In the genomic region with DNA sequence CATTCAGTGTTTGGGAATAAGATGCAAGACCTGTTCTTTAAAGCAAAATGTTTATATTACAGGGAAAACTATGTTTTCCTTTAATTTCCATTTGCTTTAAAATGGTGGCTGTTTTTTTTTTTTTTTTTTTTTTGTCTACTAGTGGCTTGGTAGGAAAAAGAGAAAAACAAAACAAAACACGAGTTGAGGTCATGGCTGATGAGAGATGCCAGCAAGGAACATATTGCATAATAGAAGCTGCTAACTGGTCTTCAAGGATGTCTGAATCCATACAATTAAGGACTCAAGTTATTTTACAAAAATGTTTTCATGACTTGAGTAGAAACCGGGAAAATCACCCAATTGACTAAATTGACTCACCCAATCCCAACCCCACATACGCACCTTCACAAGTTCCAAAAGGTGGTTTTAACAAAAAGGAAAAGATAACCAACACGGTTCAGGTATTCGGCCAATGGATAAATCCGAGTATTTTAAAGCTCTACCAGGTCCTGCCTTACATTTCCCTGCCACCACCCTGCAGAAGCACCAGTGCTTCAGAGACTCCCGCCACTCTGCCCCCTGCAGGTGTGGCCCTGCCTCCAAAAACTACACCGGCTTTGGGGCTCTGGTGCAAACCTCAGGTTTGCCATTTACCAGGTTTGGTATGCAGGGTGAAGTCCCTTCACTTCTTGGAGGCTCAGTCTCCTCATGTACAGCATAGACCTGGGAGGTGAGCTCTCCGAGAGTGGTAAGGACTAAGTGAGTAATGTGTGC, we compare ENCODE assay signal across 11 cellular contexts. TPM values are rescaled to one million over a fixed set of nuclear protein-coding genes. Genes with fewer than 3 reads are reported as not detected.
DNase-seq lines count a peak whose midpoint lies in the region; ATAC-seq and TF ChIP-seq lines count a peak whose summit lies in the region.
"Had no signal": no experiment of that assay in that cellular context is flagged by ENCODE, and none has a peak within 500 bp of the region (broad histone marks: within the 10 kb centered on the region; RNA-seq: fewer than 3 reads in every experiment).

No MANE protein-coding gene starts in this region.

- TF ChIP-seq CTCF in BE2C (IDR thresholded peaks at IDR 0.05; ENCODE audit: low read depth, low read length) = peak; percentile 31; the same call in 1 of the 2 replicates
- peak; percentile 48 for TF ChIP-seq CTCF in GM12864 (IDR thresholded peaks at IDR 0.05; ENCODE audit: low read depth, low read length, missing control alignments)
- TF ChIP-seq CTCF in WERI-Rb-1 (IDR thresholded peaks at IDR 0.05; ENCODE audit: low read depth, low read length) = peak; percentile 32; the same call in 1 of the 2 replicates

- H3K27me3 ChIP-seq in BE2C (no peaks in the 10 kb centered on the region), WERI-Rb-1 (ENCODE audit: insufficient read depth, low read depth, severe bottlenecking) (peaks cover 13% of the 10 kb centered on the region)
- H3K27me3 ChIP-seq: SJCRH30, stomach had no signal

- intact Hi-C loops in left ventricle myocardium superior (cut with micrococcal nuclease) = loop anchor here (5.0 kb wide), 1 partner anchor 119 kb away; no protein-coding TSS in a partner anchor

- peak; percentile 57 for ATAC-seq in left ventricle myocardium superior

- no peak overlapping the region for H3K27ac ChIP-seq in WERI-Rb-1
- H3K27ac ChIP-seq in caudate nucleus (ENCODE audit: low read depth, low read length) = no peak overlapping the region
- H3K27ac ChIP-seq: SJCRH30 had no signal

- H3K4me1 ChIP-seq in BE2C = peaks cover 13% of the 10 kb centered on the region
- H3K4me1 ChIP-seq: SJCRH30, stomach had no signal

- no peaks in the 10 kb centered on the region for H3K9me3 ChIP-seq in BE2C
- no peaks in the 10 kb centered on the region for H3K9me3 ChIP-seq in WERI-Rb-1 (ENCODE audit: severe bottlenecking)
- H3K9me3 ChIP-seq: heart left ventricle, SJCRH30, stomach had no signal

- no peaks in the 10 kb centered on the region for H3K36me3 ChIP-seq in BE2C
- no peaks in the 10 kb centered on the region for H3K36me3 ChIP-seq in WERI-Rb-1
- H3K36me3 ChIP-seq: SJCRH30, stomach had no signal

- H3K4me3 ChIP-seq in BE2C (ENCODE audit: low read depth, low read length) (no peak overlapping the region), GM12864 (ENCODE audit: low read depth, low read length) (no peak overlapping the region), WERI-Rb-1 (ENCODE audit: low read depth, low read length) (no peak overlapping the region)
- H3K4me3 ChIP-seq: heart left ventricle, SJCRH30, stomach had no signal

- DNase-seq in BE2C (no peak), GM12864 (ENCODE audit: low read depth) (no peak), WERI-Rb-1 (peak; percentile 19), left ventricle myocardium superior (no peak), mesenteric fat pad (ENCODE audit: low spot score) (no peak), DMS153 treated with DMSO at 0.1 percent for 48 hours (lab: John Stamatoyannopoulos, UW; ENCODE audit: unreplicated experiment) (no peak), caudate nucleus (lab: John Stamatoyannopoulos, UW) (no peak), NCI-H146 (lab: John Stamatoyannopoulos, UW) (no peak)
- DNase-seq: heart left ventricle, stomach had no signal

RNA-seq across cellular contexts. Expression of gene PIR, which starts 27.1 kb away (rescaled TPM):
- 8.1 TPM for polyA plus RNA-seq in BE2C (2012; ENCODE audit: insufficient read depth, insufficient read length, low read depth)
- total RNA-seq in left ventricle myocardium superior (12.0 TPM), mesenteric fat pad (30.0 TPM)

RNA-seq across cellular contexts. Expression of gene BMX, which starts 34.5 kb away (rescaled TPM):
- polyA plus RNA-seq in BE2C (2012; ENCODE audit: insufficient read depth, insufficient read length, low read depth) = 0.29 TPM
- total RNA-seq in left ventricle myocardium superior (1.5 TPM), mesenteric fat pad (1.7 TPM)
